ENCODE assay signal across 26 cellular contexts in the genomic region with DNA sequence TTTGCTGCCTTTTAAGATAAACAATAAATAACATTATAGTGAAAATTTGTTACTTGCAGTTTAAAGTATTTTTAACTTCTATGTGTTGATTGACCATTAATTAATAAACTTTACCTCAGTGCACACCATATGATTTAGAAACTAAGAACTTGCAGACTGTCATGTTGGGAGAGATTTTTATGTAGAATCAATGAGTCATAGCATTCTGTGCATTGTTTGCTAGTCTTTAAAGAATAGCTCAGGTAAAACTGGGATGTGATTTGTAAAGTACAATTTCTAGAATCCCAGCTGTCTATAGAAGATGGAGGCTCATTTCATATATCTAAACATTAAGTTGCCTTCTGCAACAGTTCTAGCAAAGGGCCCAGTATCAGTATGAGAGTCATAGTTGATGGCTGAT.
"Had no signal": no experiment of that assay in that cellular context is flagged by ENCODE, and none has a peak within 500 bp of the region (broad histone marks: within the 10 kb centered on the region; RNA-seq: fewer than 3 reads in every experiment).

No MANE protein-coding gene starts in this region.

- H3K4me3 Mint-ChIP-seq: activated naive CD8-positive, alpha-beta T cell treated with anti-CD3 and anti-CD28 coated beads for 36 hours; dendritic cell treated with granulocyte-macrophage colony-stimulating factor and Interleukin-4, amounts not matched to agents 40 ng/mL and 50 ng/mL, for 4 days; endodermal cell; naive thymus-derived CD8-positive, alpha-beta T cell; neural progenitor cell; T-helper 17 cell had no signal

- H2AFZ ChIP-seq: neural progenitor cell had no signal

- H3K4me1 Mint-ChIP-seq: endodermal cell; naive thymus-derived CD8-positive, alpha-beta T cell; T-helper 17 cell had no signal

- H3K36me3 ChIP-seq: esophagus muscularis mucosa, left lung, lower lobe of right lung, neural progenitor cell, right lobe of liver, transverse colon, uterus, WERI-Rb-1 had no signal

- H3K4me2 ChIP-seq: neural progenitor cell had no signal

- H3K9me3 ChIP-seq: esophagus muscularis mucosa, left lung, lower lobe of right lung, right lobe of liver, testis, transverse colon, uterus had no signal

- H3K4me1 ChIP-seq: left lung, lower lobe of right lung, neural progenitor cell, right lobe of liver, testis, transverse colon, uterus had no signal

- H3K9ac ChIP-seq: neural progenitor cell had no signal

- H3K9me3 Mint-ChIP-seq: activated naive CD8-positive, alpha-beta T cell treated with anti-CD3 and anti-CD28 coated beads for 36 hours; dendritic cell treated with granulocyte-macrophage colony-stimulating factor and Interleukin-4, amounts not matched to agents 40 ng/mL and 50 ng/mL, for 4 days; endodermal cell had no signal

- ATAC-seq: activated CD4-positive, CD25-positive, alpha-beta regulatory T cell treated with anti-CD3 and anti-CD28 coated beads, Interleukin-2, amount 50 U/mL, for 24 hours; left lung; lower lobe of right lung; naive thymus-derived CD8-positive, alpha-beta T cell; right lobe of liver; stimulated activated naive CD8-positive, alpha-beta T cell treated with anti-CD3 and anti-CD28 coated beads, Interleukin-15, Interleukin-2, amounts not matched to agents 100 U/mL and 50 U/mL, for 24 hours; T-helper 17 cell had no signal

- H3K27ac ChIP-seq: esophagus muscularis mucosa, left lung, lower lobe of right lung, neural progenitor cell, right lobe of liver, testis, transverse colon, uterus, WERI-Rb-1 had no signal

- H3K27ac Mint-ChIP-seq: activated naive CD8-positive, alpha-beta T cell treated with anti-CD3 and anti-CD28 coated beads for 36 hours; dendritic cell treated with granulocyte-macrophage colony-stimulating factor and Interleukin-4, amounts not matched to agents 40 ng/mL and 50 ng/mL, for 4 days; endodermal cell; naive thymus-derived CD8-positive, alpha-beta T cell; neural progenitor cell; T-helper 17 cell had no signal

- H3K36me3 Mint-ChIP-seq: activated naive CD8-positive, alpha-beta T cell treated with anti-CD3 and anti-CD28 coated beads for 36 hours; naive thymus-derived CD8-positive, alpha-beta T cell had no signal

- DNase-seq: activated CD4-positive, alpha-beta T cell treated with anti-CD3 and anti-CD28 coated beads for 48 hours; activated CD4-positive, alpha-beta T cell treated with anti-CD3 and anti-CD28 coated beads, Interleukin-2, amount 50 U/mL, for 48 hours; activated CD8-positive, alpha-beta memory T cell treated with anti-CD3 and anti-CD28 coated beads for 24 hours; activated effector memory CD4-positive, alpha-beta T cell treated with Interleukin-2 at 50 U/mL for 16 hours; activated naive CD4-positive, alpha-beta T cell treated with Interleukin-2 at 50 U/mL for 16 hours; activated naive CD8-positive, alpha-beta T cell treated with anti-CD3 and anti-CD28 coated beads for 36 hours; central memory CD4-positive, alpha-beta T cell; endodermal cell; left lung; lower lobe of right lung; mesenchymal stem cell; naive thymus-derived CD8-positive, alpha-beta T cell; occipital lobe; right lobe of liver; stimulated activated CD4-positive, alpha-beta T cell treated with anti-CD3 and anti-CD28 coated beads, Interleukin-4, amount 100 ng/mL, for 1 hour; stimulated activated naive CD8-positive, alpha-beta T cell treated with anti-CD3 and anti-CD28 coated beads, Interleukin-15, Interleukin-2, amounts not matched to agents 100 U/mL and 50 U/mL, for 24 hours; T-helper 17 cell; T1000; testis; transverse colon; uterus; WERI-Rb-1 had no signal

- H3K4me3 ChIP-seq: esophagus muscularis mucosa, left lung, lower lobe of right lung, neural progenitor cell, right lobe of liver, testis, transverse colon, uterus had no signal

- H3K27me3 ChIP-seq: esophagus muscularis mucosa, left lung, neural progenitor cell, right lobe of liver, testis, transverse colon, uterus had no signal

- H3K27me3 Mint-ChIP-seq: dendritic cell treated with granulocyte-macrophage colony-stimulating factor and Interleukin-4, amounts not matched to agents 40 ng/mL and 50 ng/mL, for 4 days; T-helper 17 cell had no signal
